8 cellular contexts compared by ENCODE assay signal in the genomic region with DNA sequence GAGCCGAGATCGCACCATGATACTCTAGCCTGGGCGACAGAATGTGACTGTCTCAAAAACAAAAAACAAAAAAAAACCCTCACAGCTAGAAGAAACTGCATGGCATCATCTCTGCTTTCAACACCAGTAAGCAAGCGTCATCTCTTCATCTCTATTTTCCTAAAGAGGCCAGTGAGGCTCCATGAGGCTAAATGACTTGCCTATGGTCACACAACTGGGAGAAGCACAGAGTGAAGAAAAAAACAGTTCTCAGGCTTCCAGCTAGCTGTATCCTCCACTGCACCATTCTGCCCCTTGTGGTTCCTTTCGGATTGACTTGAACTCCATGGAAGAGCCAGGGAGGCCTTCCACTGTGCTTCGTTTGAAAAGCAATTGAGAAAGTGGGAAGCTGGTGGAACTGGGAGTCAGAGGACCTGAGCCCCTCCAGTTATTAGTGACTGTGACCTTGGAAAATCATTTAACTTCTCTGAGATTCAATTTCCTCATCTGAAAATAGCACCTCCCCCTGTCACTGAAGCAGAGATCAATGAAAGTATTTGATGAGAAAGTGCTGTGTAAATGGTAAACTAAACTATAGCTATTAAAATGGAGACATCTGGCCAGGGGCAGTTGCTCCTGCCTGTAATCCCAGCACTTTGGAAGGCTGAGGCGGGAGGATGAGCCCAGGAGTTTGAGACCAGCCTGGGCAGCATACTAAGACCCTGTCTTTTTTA. TPM values are rescaled to one million over a fixed set of nuclear protein-coding genes. Genes with fewer than 3 reads are reported as not detected.
DNase-seq lines count a peak whose midpoint lies in the region; ATAC-seq, FAIRE-seq and TF ChIP-seq lines count a peak whose summit lies in the region.

No MANE protein-coding gene starts in this region.

- ATAC-seq in esophagus mucosa (peak; percentile 69), HG02970 (IDR thresholded peaks at IDR 0.05; ENCODE audit: low FRiP score, unreplicated experiment) (no peak), HG03025 (IDR thresholded peaks at IDR 0.05; ENCODE audit: low FRiP score, unreplicated experiment) (no peak)

- TF ChIP-seq POLR2A in GM12891 (IDR thresholded peaks at IDR 0.05; ENCODE audit: low read depth, low read length), result no peak

- no peak for FAIRE-seq in GM12891 (lab: Jason Lieb, UNC)

- DNase-seq in GF-D8 (lab: John Stamatoyannopoulos, UW), result peak; percentile 14
- DNase-seq in LHCN-M2 (ENCODE audit: low read depth), result peak; percentile 64
- DNase-seq in SK-N-DZ (ENCODE audit: low spot score), result peak; percentile 78
- DNase-seq in mucosa of gallbladder (ENCODE audit: low spot score), result peak; percentile 51
- no peak for DNase-seq in GM12891 (ENCODE audit: insufficient read length, low spot score)

TF ChIP-seq in GM12891, 5 proteins besides CTCF, POLR2A, EP300 and RAD21:
- TF ChIP-seq TAF1 (IDR thresholded peaks at IDR 0.05; ENCODE audit: low read depth, low read length) (no peak), POLR2AphosphoS5 (IDR thresholded peaks at IDR 0.05; ENCODE audit: low read depth, low read length) (no peak), SPI1 (IDR thresholded peaks at IDR 0.05; ENCODE audit: low read depth, low read length) (no peak), PAX5 (IDR thresholded peaks at IDR 0.05; ENCODE audit: insufficient read depth, low read length, severe bottlenecking) (no peak), POU2F2 (IDR thresholded peaks at IDR 0.05; ENCODE audit: low read depth, low read length) (no peak)

RNA-seq across cellular contexts. Expression of gene DENND4A, which starts 32.1 kb away (rescaled TPM):
- total RNA-seq in LHCN-M2 (2014; rRNA removed) (7.8 and 16.4 TPM in 2 replicates), esophagus mucosa (10.9 TPM), mucosa of gallbladder (26.9 TPM)
- 2.5 TPM for polyA plus RNA-seq in LHCN-M2 (2012)
- 10.3 and 12.5 TPM in 2 replicates for polyA plus RNA-seq in SK-N-DZ (2014; cell fraction: cytosol; rRNA removed)
- 9.8 and 11.0 TPM in 2 replicates for polyA plus RNA-seq in SK-N-DZ (2014; cell fraction: nucleus; rRNA removed)
- polyA plus RNA-seq in GM12891 (2012; ENCODE audit: low read depth, missing spikeins), result 17.3 TPM

RNA-seq across cellular contexts. Expression of gene RAB11A, which starts 45.1 kb away (rescaled TPM):
- total RNA-seq in LHCN-M2 (2014; rRNA removed) (219 and 243 TPM in 2 replicates), esophagus mucosa (458 TPM), mucosa of gallbladder (250 TPM)
- 193 TPM for polyA plus RNA-seq in LHCN-M2 (2012)
- 302 and 416 TPM in 2 replicates for polyA plus RNA-seq in SK-N-DZ (2014; cell fraction: cytosol; rRNA removed)
- 138 and 213 TPM in 2 replicates for polyA plus RNA-seq in SK-N-DZ (2014; cell fraction: nucleus; rRNA removed)
- 250 TPM for polyA plus RNA-seq in GM12891 (2012; ENCODE audit: low read depth, missing spikeins)
